ENCODE assay signal across 28 cellular contexts in the genomic region with DNA sequence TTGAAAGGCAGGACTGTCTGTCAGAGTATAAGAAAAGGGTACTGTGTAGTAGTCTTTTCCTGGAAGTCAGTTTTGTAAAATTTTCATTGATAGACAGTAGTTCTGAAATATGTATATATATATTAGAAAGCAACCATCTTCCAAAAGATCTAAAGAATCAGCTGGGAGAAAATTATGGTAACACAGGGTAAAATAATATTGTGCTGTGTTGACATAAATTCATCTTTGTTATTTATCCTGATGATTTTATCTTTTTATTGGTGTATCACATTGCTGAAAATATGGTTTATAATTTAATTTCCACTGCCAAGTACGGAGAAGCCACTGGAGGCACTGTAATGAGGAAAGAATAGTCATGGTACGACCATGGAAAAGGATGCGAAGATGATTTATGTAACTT.
"Had no signal": no experiment of that assay in that cellular context is flagged by ENCODE, and none has a peak within 500 bp of the region (broad histone marks: within the 10 kb centered on the region; RNA-seq: fewer than 3 reads in every experiment).

No MANE protein-coding gene starts in this region.

- H3K27me3 ChIP-seq: brain microvascular endothelial cell, Peyer's patch had no signal

- DNase-seq: activated CD4-positive, alpha-beta T cell treated with anti-CD3 and anti-CD28 coated beads, Interleukin-2, amount 10 ng/mL, durations not matched to agents 24 days and 14 days; activated CD4-positive, alpha-beta T cell treated with anti-CD3 and anti-CD28 coated beads, Interleukin-2, amount 50 U/mL, for 4 hours; activated CD8-positive, alpha-beta T cell treated with anti-CD3 and anti-CD28 coated beads for 36 hours; activated effector memory CD4-positive, alpha-beta T cell treated with anti-CD3 and anti-CD28 coated beads, Interleukin-2, amount 50 U/mL, for 16 hours; activated naive CD4-positive, alpha-beta T cell; activated naive CD4-positive, alpha-beta T cell treated with anti-CD3 and anti-CD28 coated beads, Interleukin-2, amount 50 U/mL, for 16 hours; activated naive CD8-positive, alpha-beta T cell treated with anti-CD3 and anti-CD28 coated beads for 36 hours; activated T-cell treated with anti-CD3 and anti-CD28 coated beads, Interleukin-2, amount 50 U/mL, for 1 hour; activated T-cell treated with anti-CD3 and anti-CD28 coated beads, Interleukin-2, amount 50 U/mL, for 72 hours; amniotic stem cell; aorta; brain microvascular endothelial cell; central memory CD4-positive, alpha-beta T cell; Kasumi-1; MM.1S; MV-4-11; NCI-H1092; NCI-H1436 treated with DMSO at 0.1 percent for 48 hours; NCI-H1694 treated with DMSO at 0.1 percent for 48 hours; NCI-H2029; NCI-H345; NCI-H524 treated with DMSO at 0.1 percent for 48 hours; Peyer's patch; RPMI8226; SIG-M5; T1000 had no signal

- H3K4me3 ChIP-seq: Peyer's patch had no signal

- ATAC-seq: activated CD8-positive, alpha-beta T cell treated with anti-CD3 and anti-CD28 coated beads for 36 hours; activated T-cell treated with anti-CD3 and anti-CD28 coated beads, Interleukin-2, amount 50 U/mL, for 72 hours; activated T-helper 17 cell treated with anti-CD3 and anti-CD28 coated beads, Interleukin-2, amount 50 U/mL, for 72 hours; Right ventricle myocardium inferior had no signal

- H3K36me3 ChIP-seq: brain microvascular endothelial cell, Peyer's patch had no signal

- H3K27ac ChIP-seq: brain microvascular endothelial cell, Peyer's patch had no signal

- H3K9me3 ChIP-seq: Peyer's patch had no signal

- H3K4me1 ChIP-seq: Peyer's patch had no signal
